Comparison of ENCODE assay signal across 8 cellular contexts in genomic region chr5:96663608-96664007, GRCh38. TPM values are rescaled to one million over a fixed set of nuclear protein-coding genes. Genes with fewer than 3 reads are reported as not detected.
DNase-seq lines count a peak whose midpoint lies in the region; ATAC-seq lines count a peak whose summit lies in the region.

No MANE protein-coding gene starts in this region.

- DNase-seq in activated T-helper 1 cell treated with anti-CD3 and anti-CD28 coated beads, Interleukin-12 subunit alpha, Interleukin-12 subunit beta, Interleukin-2, Interleukin-4 antibody, amounts not matched to agents 30 ng/mL and 10 ng/mL and 1 ng/mL, durations not matched to agents 14 hours and 24 hours and 36 hours (ENCODE audit: low spot score), result no peak
- DNase-seq in mucosa of gallbladder (ENCODE audit: low spot score), result no peak
- DNase-seq in HuH-7.5 (ENCODE audit: low spot score), result no peak
- no peak for DNase-seq in stimulated activated CD4-positive, alpha-beta T cell treated with anti-CD3 and anti-CD28 coated beads, Interleukin-4, amount 100 ng/mL, for 24 hours

- H3K36me3 Mint-ChIP-seq in activated T-helper 1 cell treated with anti-CD3 and anti-CD28 coated beads, Interleukin-12 subunit alpha, Interleukin-12 subunit beta, Interleukin-2, Interleukin-4 antibody, amounts not matched to agents 30 ng/mL and 10 ng/mL and 1 ng/mL, durations not matched to agents 14 hours and 24 hours and 36 hours (ENCODE audit: low read depth), result peaks cover 8% of the 10 kb centered on the region
- no peaks in the 10 kb centered on the region for H3K36me3 Mint-ChIP-seq in stimulated activated memory B cell treated with anti-CD40 and anti-IgM and Interleukin-4, amounts not matched to agents 10 μg/mL and 1 μg/mL and 100 μg/mL, for 72 hours

- intact Hi-C loops in activated T-helper 1 cell treated with anti-CD3 and anti-CD28 coated beads, Interleukin-12 subunit alpha, Interleukin-12 subunit beta, Interleukin-2, Interleukin-4 antibody, amounts not matched to agents 30 ng/mL and 10 ng/mL and 1 ng/mL, durations not matched to agents 14 hours and 24 hours and 36 hours (cut with micrococcal nuclease), result loop anchor here (2.0 to 5.0 kb wide), 10 partner anchors 23 to 1109 kb away; partner anchors contain the start of genes ARSK, ELL2, ERAP2 and RIOK2

- H3K27me3 ChIP-seq in HUES6 (ENCODE audit: control insufficient read depth, insufficient read depth, low read length), result peaks cover 56% of the 10 kb centered on the region
- H3K27me3 ChIP-seq in iPS-18a (ENCODE audit: control insufficient read depth, insufficient read depth, low read length), result peaks cover 46% of the 10 kb centered on the region

- H3K36me3 ChIP-seq in HUES6 (ENCODE audit: control insufficient read depth, insufficient read depth, low read length) (no peaks in the 10 kb centered on the region), iPS-18a (ENCODE audit: control insufficient read depth, low read depth, low read length) (no peaks in the 10 kb centered on the region)

- H3K27me3 Mint-ChIP-seq in activated T-helper 1 cell treated with anti-CD3 and anti-CD28 coated beads, Interleukin-12 subunit alpha, Interleukin-12 subunit beta, Interleukin-2, Interleukin-4 antibody, amounts not matched to agents 30 ng/mL and 10 ng/mL and 1 ng/mL, durations not matched to agents 14 hours and 24 hours and 36 hours (ENCODE audit: insufficient read depth), result peaks cover 6% of the 10 kb centered on the region
- no peaks in the 10 kb centered on the region for H3K27me3 Mint-ChIP-seq in stimulated activated memory B cell treated with anti-CD40 and anti-IgM and Interleukin-4, amounts not matched to agents 10 μg/mL and 1 μg/mL and 100 μg/mL, for 72 hours

- H3K9ac ChIP-seq in HUES6 (ENCODE audit: low read length), result no peak overlapping the region
- peak overlapping the region; percentile 30 for H3K9ac ChIP-seq in iPS-18a (ENCODE audit: low read length)

- H3K27ac ChIP-seq in HUES6 (ENCODE audit: low read depth, low read length) (no peak overlapping the region), iPS-18a (ENCODE audit: low read length) (no peak overlapping the region)

- ATAC-seq in stimulated activated memory B cell treated with anti-CD40 and anti-IgM and Interleukin-4, amounts not matched to agents 10 μg/mL and 1 μg/mL and 100 μg/mL, for 72 hours, result no peak
- no peak for ATAC-seq in GM18909 (IDR thresholded peaks at IDR 0.05; ENCODE audit: poor library complexity, unreplicated experiment)

- peak overlapping the region; percentile 98 for H3K27ac Mint-ChIP-seq in activated T-helper 1 cell treated with anti-CD3 and anti-CD28 coated beads, Interleukin-12 subunit alpha, Interleukin-12 subunit beta, Interleukin-2, Interleukin-4 antibody, amounts not matched to agents 30 ng/mL and 10 ng/mL and 1 ng/mL, durations not matched to agents 14 hours and 24 hours and 36 hours
- H3K27ac Mint-ChIP-seq in stimulated activated memory B cell treated with anti-CD40 and anti-IgM and Interleukin-4, amounts not matched to agents 10 μg/mL and 1 μg/mL and 100 μg/mL, for 72 hours, result peak overlapping the region; percentile 100

- peak overlapping the region; percentile 87 for H3K4me3 ChIP-seq in HUES6 (ENCODE audit: low read depth, low read length)
- peak overlapping the region; percentile 87 for H3K4me3 ChIP-seq in iPS-18a (ENCODE audit: low read length)

- H3K9me3 ChIP-seq in HUES6 (ENCODE audit: control insufficient read depth, insufficient read depth, low read depth, low read length) (no peaks in the 10 kb centered on the region), iPS-18a (ENCODE audit: control insufficient read depth, low read depth, low read length) (no peaks in the 10 kb centered on the region)

- peaks cover 63% of the 10 kb centered on the region for H3K4me1 Mint-ChIP-seq in activated T-helper 1 cell treated with anti-CD3 and anti-CD28 coated beads, Interleukin-12 subunit alpha, Interleukin-12 subunit beta, Interleukin-2, Interleukin-4 antibody, amounts not matched to agents 30 ng/mL and 10 ng/mL and 1 ng/mL, durations not matched to agents 14 hours and 24 hours and 36 hours (ENCODE audit: low read depth)
- peaks cover 33% of the 10 kb centered on the region for H3K4me1 Mint-ChIP-seq in stimulated activated memory B cell treated with anti-CD40 and anti-IgM and Interleukin-4, amounts not matched to agents 10 μg/mL and 1 μg/mL and 100 μg/mL, for 72 hours

- H3K4me3 Mint-ChIP-seq in activated T-helper 1 cell treated with anti-CD3 and anti-CD28 coated beads, Interleukin-12 subunit alpha, Interleukin-12 subunit beta, Interleukin-2, Interleukin-4 antibody, amounts not matched to agents 30 ng/mL and 10 ng/mL and 1 ng/mL, durations not matched to agents 14 hours and 24 hours and 36 hours, result peak overlapping the region; percentile 98
- peak overlapping the region; percentile 96 for H3K4me3 Mint-ChIP-seq in stimulated activated memory B cell treated with anti-CD40 and anti-IgM and Interleukin-4, amounts not matched to agents 10 μg/mL and 1 μg/mL and 100 μg/mL, for 72 hours

- no peaks in the 10 kb centered on the region for H3K9me3 Mint-ChIP-seq in activated T-helper 1 cell treated with anti-CD3 and anti-CD28 coated beads, Interleukin-12 subunit alpha, Interleukin-12 subunit beta, Interleukin-2, Interleukin-4 antibody, amounts not matched to agents 30 ng/mL and 10 ng/mL and 1 ng/mL, durations not matched to agents 14 hours and 24 hours and 36 hours
- H3K9me3 Mint-ChIP-seq in stimulated activated memory B cell treated with anti-CD40 and anti-IgM and Interleukin-4, amounts not matched to agents 10 μg/mL and 1 μg/mL and 100 μg/mL, for 72 hours, result no peaks in the 10 kb centered on the region

- H3K4me1 ChIP-seq in HUES6 (ENCODE audit: control insufficient read depth, insufficient read depth, low read length) (peaks cover 7% of the 10 kb centered on the region; the same call in 1 of the 2 replicates), iPS-18a (ENCODE audit: control insufficient read depth, low read depth, low read length) (no peaks in the 10 kb centered on the region)

RNA-seq across cellular contexts. Expression of gene CAST, which starts 1.4 kb away (rescaled TPM):
- total RNA-seq in activated T-helper 1 cell treated with anti-CD3 and anti-CD28 coated beads, Interleukin-12 subunit alpha, Interleukin-12 subunit beta, Interleukin-2, Interleukin-4 antibody, amounts not matched to agents 30 ng/mL and 10 ng/mL and 1 ng/mL, durations not matched to agents 14 hours and 24 hours and 36 hours, result 104 and 112 TPM in 2 replicates
- 173 TPM for total RNA-seq in mucosa of gallbladder
